In the genomic region with DNA sequence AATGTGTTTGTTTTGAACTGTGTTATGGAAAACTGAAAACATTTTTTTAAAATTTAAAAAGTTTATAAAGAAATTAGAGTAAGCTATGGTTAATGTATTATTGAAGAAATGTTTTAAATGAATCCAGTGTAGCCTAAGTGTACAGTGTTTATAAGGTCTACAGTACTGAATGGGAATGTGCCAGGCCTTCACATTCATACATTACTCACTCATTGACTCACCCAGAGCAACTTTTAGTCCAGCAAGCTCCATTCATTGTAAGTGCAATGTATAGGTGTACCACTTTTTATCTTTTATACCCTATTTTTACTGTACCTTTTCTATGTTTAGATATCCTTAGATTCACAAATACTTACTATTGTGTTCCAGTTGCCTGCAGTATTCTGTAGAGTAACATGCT, we compare ENCODE assay signal across 15 cellular contexts.
DNase-seq lines count a peak whose midpoint lies in the region; ATAC-seq and TF ChIP-seq lines count a peak whose summit lies in the region.
"Had no signal": no experiment of that assay in that cellular context is flagged by ENCODE, and none has a peak within 500 bp of the region (broad histone marks: within the 10 kb centered on the region; RNA-seq: fewer than 3 reads in every experiment).

No MANE protein-coding gene starts in this region.

- in situ Hi-C loops in GM23248 (cut with MboI): no loop called here

- CTCF ChIA-PET in RWPE1 (lab: Yijun Ruan, JAX): interaction anchor here (0.6 kb wide), 2 partner anchors 41 to 519 kb away, joined by 3 read pairs; no protein-coding TSS in a partner anchor

- no peak overlapping the region for H2AFZ ChIP-seq in GM23248

- H3K79me2 ChIP-seq in GM23248 (ENCODE audit: insufficient read depth): no peaks in the 10 kb centered on the region

- H3K9me2 ChIP-seq in GM23248 (ENCODE audit: insufficient read depth): 0 out of 2 replicates have a peak, but pooled peaks cover 6% of the 10 kb centered on the region

- H3K9ac ChIP-seq in GM23248: no peak overlapping the region

- DNase-seq in GM23248: peak; percentile 93
- DNase-seq in RWPE1 (ENCODE audit: low spot score): peak; percentile 24
- peak; percentile 10 for DNase-seq in epithelial cell of proximal tubule (ENCODE audit: low read depth)
- DNase-seq in retinal pigment epithelial cell (ENCODE audit: low read depth): peak; percentile 36
- DNase-seq in globus pallidus (ENCODE audit: low spot score): no peak
- DNase-seq: activated CD8-positive, alpha-beta T cell treated with anti-CD3 and anti-CD28 coated beads, Interleukin-2, amount 10 ng/mL, durations not matched to agents 7 days and 5 days; GF-D8; KBM-7; NCI-H1417 treated with DMSO at 0.1 percent for 48 hours; NCI-H446; right cardiac atrium; stimulated activated CD4-positive, alpha-beta T cell treated with anti-CD3 and anti-CD28 coated beads, Interleukin-4, amount 100 ng/mL, for 1 hour; trophoblast cell had no signal

- H3K4me1 ChIP-seq in GM23248 (ENCODE audit: insufficient read depth): peaks cover 51% of the 10 kb centered on the region

- no peaks in the 10 kb centered on the region for H3K9me3 ChIP-seq in GM23248 (ENCODE audit: low read depth)

- ATAC-seq in HG02798 (IDR thresholded peaks at IDR 0.05; ENCODE audit: poor library complexity, unreplicated experiment) (no peak), HG03342 (IDR thresholded peaks at IDR 0.05; ENCODE audit: unreplicated experiment) (no peak)
- ATAC-seq: activated CD8-positive, alpha-beta T cell treated with anti-CD3 and anti-CD28 coated beads, Interleukin-2, amount 10 ng/mL, durations not matched to agents 7 days and 5 days; right cardiac atrium had no signal

- peak overlapping the region; percentile 3 for H3K4me2 ChIP-seq in GM23248 (ENCODE audit: unreplicated experiment)

- H3K4me3 ChIP-seq in GM23248 (no peak overlapping the region), epithelial cell of proximal tubule (ENCODE audit: low read depth, low read length) (no peak overlapping the region), retinal pigment epithelial cell (ENCODE audit: low read length) (no peak overlapping the region)

- H3K27ac ChIP-seq in GM23248: no peak overlapping the region
- no peak overlapping the region for H3K27ac ChIP-seq in RWPE1

- POLR2A ChIA-PET in RWPE1 (lab: Yijun Ruan, JAX; ENCODE audit: low non-redundant PET): no interaction called here

- no peaks in the 10 kb centered on the region for H3K27me3 ChIP-seq in GM23248 (replicated peaks; ENCODE audit: insufficient read depth)

- TF ChIP-seq CTCF in RWPE1 (conservative IDR thresholded peaks at IDR 0.05; ENCODE audit: low read depth): no peak
- no peak for TF ChIP-seq CTCF in epithelial cell of proximal tubule (conservative IDR thresholded peaks at IDR 0.05; ENCODE audit: low read depth, low read length)
- no peak for TF ChIP-seq CTCF in retinal pigment epithelial cell (conservative IDR thresholded peaks at IDR 0.05; ENCODE audit: low read depth, low read length)

- H4K20me1 ChIP-seq in GM23248 (ENCODE audit: insufficient read depth): no peaks in the 10 kb centered on the region

- H3K36me3 ChIP-seq in GM23248 (ENCODE audit: low read depth): no peaks in the 10 kb centered on the region

- peaks cover 28% of the 10 kb centered on the region for H3F3A ChIP-seq in GM23248 (ENCODE audit: insufficient read depth)
